ENCODE assay signal across 23 cellular contexts in genomic region chr12:124205405-124205804, GRCh38.
DNase-seq lines count a peak whose midpoint lies in the region; ATAC-seq, FAIRE-seq and TF ChIP-seq lines count a peak whose summit lies in the region.
"Had no signal": no experiment of that assay in that cellular context is flagged by ENCODE, and none has a peak within 500 bp of the region (broad histone marks: within the 10 kb centered on the region; RNA-seq: fewer than 3 reads in every experiment).

No MANE protein-coding gene starts in this region.

- no peak for ATAC-seq in GM21737 (IDR thresholded peaks at IDR 0.05; ENCODE audit: unreplicated experiment)
- ATAC-seq: A549; CD8-positive, alpha-beta T cell; GM12878 had no signal

- CTCF ChIA-PET in HEK293 (lab: Yijun Ruan, JAX) = no interaction called here

- DNase-seq in NCI-H1694 (lab: John Stamatoyannopoulos, UW) (no peak), NCI-H2107 treated with DMSO at 0.1 percent for 48 hours (lab: John Stamatoyannopoulos, UW; ENCODE audit: unreplicated experiment) (no peak)
- DNase-seq: 8988T; AML-193; CD4-positive, alpha-beta T cell; CD8-positive, alpha-beta T cell; COR-L47; DMS 273 treated with DMSO at 0.1 percent for 48 hours; DMS153; DMS53; DMS79; DND-41; EL; GDM1 had no signal

- POLR2A ChIA-PET in HEK293 (lab: Yijun Ruan, JAX) = no interaction called here

- H3K9me3 ChIP-seq in HEK293 (ENCODE audit: control insufficient read depth, insufficient read depth, low read depth, low read length) = no peaks in the 10 kb centered on the region

- H3K36me3 ChIP-seq in HEK293 (ENCODE audit: control insufficient read depth in 2 of 2, insufficient read depth in 1 of 2, low read length in 2 of 2) = no peaks in the 10 kb centered on the region
- H3K36me3 ChIP-seq: BLaER1 treated with 17β-estradiol and CSF1 and Interleukin-3, amounts not matched to agents 10 nM and 100 nM had no signal

- no peak overlapping the region for H3K4me3 ChIP-seq in HEK293 (ENCODE audit: low read depth, low read length)
- H3K4me3 ChIP-seq: A549; BLaER1 treated with 17β-estradiol and CSF1 and Interleukin-3, amounts not matched to agents 10 nM and 100 nM; GM12878 had no signal

- H3K27ac ChIP-seq in HEK293 (ENCODE audit: extremely low read depth, low read depth, low read length) = no peak overlapping the region
- H3K27ac ChIP-seq: A549; BLaER1 treated with 17β-estradiol and CSF1 and Interleukin-3, amounts not matched to agents 10 nM and 100 nM; C4-2B had no signal

- peak; percentile 8 for FAIRE-seq in endometrium (lab: Jason Lieb, UNC)
- FAIRE-seq: A549, GM12878, GM12892, GM18507 had no signal

- no peak for TF ChIP-seq CTCF in HEK293 (tag by site-specific recombination; IDR thresholded peaks at IDR 0.05)

- no peaks in the 10 kb centered on the region for H3K4me1 ChIP-seq in HEK293 (ENCODE audit: control insufficient read depth, insufficient read depth, low read length)
- H3K4me1 ChIP-seq: A549; BLaER1 treated with 17β-estradiol and CSF1 and Interleukin-3, amounts not matched to agents 10 nM and 100 nM had no signal

TF ChIP-seq in HEK293, 187 proteins besides CTCF, POLR2A, EP300 and RAD21:
- TF ChIP-seq ZNF23 (tag by site-specific recombination; IDR thresholded peaks at IDR 0.05; ENCODE audit: borderline replicate concordance) (no peak), SETDB1 (IDR thresholded peaks at IDR 0.05; ENCODE audit: insufficient read length, low read length) (peak; percentile 88), ZNF223 (tag by site-specific recombination; IDR thresholded peaks at IDR 0.05) (no peak), AEBP2 (tag by site-specific recombination; IDR thresholded peaks at IDR 0.05; ENCODE audit: borderline replicate concordance) (no peak), ZFP41 (tag by site-specific recombination; IDR thresholded peaks at IDR 0.05; ENCODE audit: borderline replicate concordance) (no peak)
TF ChIP-seq in HEK293: peak in this region for 1.
